ENCODE assay signal across 9 cellular contexts in the genomic region with DNA sequence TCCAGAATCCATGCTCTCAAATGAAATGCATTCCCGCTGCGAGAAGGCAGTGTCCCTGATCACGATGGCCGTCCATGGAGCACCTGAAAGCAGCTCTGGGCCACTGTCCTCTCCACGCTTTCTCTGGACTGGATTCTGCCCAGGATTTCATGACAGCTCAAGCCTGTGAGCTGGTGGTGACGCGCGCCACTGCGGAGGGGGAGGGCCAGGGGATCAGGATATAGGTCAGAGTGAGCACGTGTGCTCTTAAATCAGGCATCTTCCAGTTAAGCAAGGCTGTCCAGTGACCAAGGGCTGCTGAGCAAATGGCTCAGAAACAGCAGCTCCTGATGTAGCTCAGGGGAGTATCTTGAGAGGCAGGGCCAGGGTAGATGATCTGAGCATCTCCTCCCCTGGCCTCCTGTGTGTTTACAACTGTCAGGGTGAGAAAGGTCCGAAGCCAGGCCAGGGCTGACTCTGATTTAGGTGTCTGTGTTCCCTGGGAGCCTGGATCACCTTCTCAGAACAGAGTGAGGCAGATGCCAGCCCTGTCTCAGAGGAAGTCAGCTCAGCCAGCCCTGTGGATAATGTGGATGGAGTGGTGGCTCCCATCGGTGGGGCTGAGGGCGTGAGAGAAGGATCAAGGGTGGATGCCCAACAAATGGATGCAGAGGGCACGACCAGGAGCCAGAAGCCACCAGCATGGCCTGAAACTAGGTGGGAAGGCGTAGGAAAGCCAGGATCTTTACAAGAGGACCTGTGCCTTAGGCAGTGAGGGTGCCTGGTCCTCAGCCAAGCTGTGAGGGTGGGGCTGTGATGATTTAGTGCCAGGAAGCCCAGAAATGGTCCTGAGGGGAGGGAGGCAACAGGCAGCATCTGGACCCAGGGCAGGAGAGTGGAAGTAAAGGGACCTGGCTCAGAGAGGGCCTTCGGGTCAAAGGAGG. TPM values are rescaled to one million over a fixed set of nuclear protein-coding genes. Genes with fewer than 3 reads are reported as not detected.
DNase-seq lines count a peak whose midpoint lies in the region; ATAC-seq and TF ChIP-seq lines count a peak whose summit lies in the region.
"Had no signal": no experiment of that assay in that cellular context is flagged by ENCODE, and none has a peak within 500 bp of the region (broad histone marks: within the 10 kb centered on the region; RNA-seq: fewer than 3 reads in every experiment).

No MANE protein-coding gene starts in this region.

- TF ChIP-seq CTCF in brain (conservative IDR thresholded peaks at IDR 0.05) (no peak), left lung (IDR thresholded peaks at IDR 0.05) (no peak)

- intact Hi-C loops in activated CD4-positive, alpha-beta T cell treated with anti-CD3 and anti-CD28 coated beads, Interleukin-2, amount 10 ng/mL, durations not matched to agents 24 days and 14 days (cut with micrococcal nuclease): no loop called here
- intact Hi-C loops in left lung (cut with DNase I): no loop called here

- no peaks in the 10 kb centered on the region for H3K9me3 Mint-ChIP-seq in activated CD4-positive, alpha-beta T cell treated with anti-CD3 and anti-CD28 coated beads, Interleukin-2, amount 10 ng/mL, durations not matched to agents 24 days and 14 days
- peaks cover 0 to 5% (median 0%) of the 10 kb centered on the region in 5 experiments for H3K9me3 Mint-ChIP-seq in brain

- no peaks in the 10 kb centered on the region for H3K9me3 ChIP-seq in left lung

- no peak overlapping the region for H3K4me3 Mint-ChIP-seq in activated CD4-positive, alpha-beta T cell treated with anti-CD3 and anti-CD28 coated beads, Interleukin-2, amount 10 ng/mL, durations not matched to agents 24 days and 14 days
- H3K4me3 Mint-ChIP-seq in brain: no peak overlapping the region

- H3K4me1 Mint-ChIP-seq in activated CD4-positive, alpha-beta T cell treated with anti-CD3 and anti-CD28 coated beads, Interleukin-2, amount 10 ng/mL, durations not matched to agents 24 days and 14 days: peaks cover 32% of the 10 kb centered on the region
- H3K4me1 Mint-ChIP-seq in brain: peaks cover 16% of the 10 kb centered on the region

- peak overlapping the region; percentile 48 for H3K27ac Mint-ChIP-seq in activated CD4-positive, alpha-beta T cell treated with anti-CD3 and anti-CD28 coated beads, Interleukin-2, amount 10 ng/mL, durations not matched to agents 24 days and 14 days
- peak overlapping the region in 4 of 5 experiments; percentile 42 to 74 (median 62) for H3K27ac Mint-ChIP-seq in brain

- ATAC-seq in left lung: peak; percentile 27

- DNase-seq in activated CD4-positive, alpha-beta T cell treated with anti-CD3 and anti-CD28 coated beads, Interleukin-2, amount 10 ng/mL, durations not matched to agents 24 days and 14 days: no peak
- no peak for DNase-seq in activated CD4-positive, alpha-beta T cell treated with anti-CD3 and anti-CD28 coated beads for 1 hour
- DNase-seq in left lung (no peak), NCI-H187 treated with DMSO at 0.1 percent for 48 hours (lab: John Stamatoyannopoulos, UW) (no peak)
- no peak for DNase-seq in stimulated activated CD4-positive, alpha-beta T cell treated with anti-CD3 and anti-CD28 coated beads, Interleukin-2, amount 100 ng/mL, for 48 hours
- no peak for DNase-seq in central memory CD4-positive, alpha-beta T cell
- DNase-seq: foreskin melanocyte had no signal

- H3K36me3 Mint-ChIP-seq in activated CD4-positive, alpha-beta T cell treated with anti-CD3 and anti-CD28 coated beads, Interleukin-2, amount 10 ng/mL, durations not matched to agents 24 days and 14 days (ENCODE audit: low read depth): peaks cover 62% of the 10 kb centered on the region
- H3K36me3 Mint-ChIP-seq in brain: peaks cover 52% of the 10 kb centered on the region

- H3K36me3 ChIP-seq in left lung: peaks cover 0 to 81% of the 10 kb centered on the region in 2 donors

- no peaks in the 10 kb centered on the region for H3K27me3 ChIP-seq in left lung

- H3K27ac ChIP-seq in left lung: no peak overlapping the region
- H3K27ac ChIP-seq in temporal lobe (ENCODE audit: low read depth, low read length): peak overlapping the region; percentile 48

- no peaks in the 10 kb centered on the region for H3K27me3 Mint-ChIP-seq in activated CD4-positive, alpha-beta T cell treated with anti-CD3 and anti-CD28 coated beads, Interleukin-2, amount 10 ng/mL, durations not matched to agents 24 days and 14 days
- H3K27me3 Mint-ChIP-seq in brain: no peaks in the 10 kb centered on the region

- peaks cover 4 to 9% of the 10 kb centered on the region in 2 donors for H3K4me1 ChIP-seq in left lung

- no peak overlapping the region for H3K4me3 ChIP-seq in left lung

RNA-seq across cellular contexts. Expression of gene ELK3, which starts 55.3 kb away (rescaled TPM):
- total RNA-seq in activated CD4-positive, alpha-beta T cell treated with anti-CD3 and anti-CD28 coated beads, Interleukin-2, amount 10 ng/mL, durations not matched to agents 24 days and 14 days: 29.6 and 33.5 TPM in 2 replicates
- polyA plus RNA-seq in brain (ENCODE audit: insufficient read depth, low read depth, low replicate concordance): 1.3 TPM
- total RNA-seq in left lung: 10 to 100 TPM; 39.1 to 55.1 TPM
- 2.5 TPM for total RNA-seq in temporal lobe
